Comparison of ENCODE assay signal across 33 cellular contexts in the genomic region with DNA sequence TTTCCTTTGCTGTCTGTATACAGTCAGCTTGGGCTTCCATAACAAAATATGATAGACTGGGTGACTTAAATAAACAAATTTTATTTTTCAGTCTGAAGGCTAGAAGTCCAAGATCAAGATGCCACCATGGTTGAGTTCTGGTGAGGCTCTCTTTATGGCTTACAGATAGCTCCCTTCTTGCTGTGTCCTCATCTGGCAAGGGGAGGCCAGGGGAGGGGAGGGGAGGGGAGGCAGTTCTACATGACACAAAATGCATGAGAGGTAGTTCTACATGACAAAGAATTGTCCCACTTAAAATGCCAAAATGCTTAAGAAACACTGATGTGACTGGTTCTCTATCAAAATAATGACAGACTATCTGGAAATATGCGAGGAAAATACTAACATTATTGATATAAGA.
DNase-seq lines count a peak whose midpoint lies in the region; ATAC-seq and FAIRE-seq lines count a peak whose summit lies in the region.
"Had no signal": no experiment of that assay in that cellular context is flagged by ENCODE, and none has a peak within 500 bp of the region (broad histone marks: within the 10 kb centered on the region; RNA-seq: fewer than 3 reads in every experiment).

No MANE protein-coding gene starts in this region.

- POLR2A ChIA-PET in activated CD4-positive, alpha-beta T cell treated with anti-CD3 and anti-CD28 coated beads for 36 hours (lab: Charles Lee): no interaction called here

- H3K27me3 Mint-ChIP-seq in activated CD4-positive, alpha-beta T cell treated with anti-CD3 and anti-CD28 coated beads for 36 hours: peaks cover 5% of the 10 kb centered on the region
- H3K27me3 Mint-ChIP-seq in activated T-helper 2 cell treated with anti-CD3 and anti-CD28 coated beads, Interferon-gamma antibody, Interleukin-2, Interleukin-4, amounts not matched to agents 10 μg/mL and 5 μg/mL and 100 μg/mL, durations not matched to agents 14 hours and 24 hours and 36 hours (ENCODE audit: low read depth): peaks cover 6% of the 10 kb centered on the region
- H3K27me3 Mint-ChIP-seq in immature natural killer cell (ENCODE audit: low read depth in 3 of 3): peaks cover 4 to 9% (median 5%) of the 10 kb centered on the region in 3 donors
- H3K27me3 Mint-ChIP-seq: activated naive CD8-positive, alpha-beta T cell had no signal

- H3K4me3 Mint-ChIP-seq in activated CD4-positive, alpha-beta T cell treated with anti-CD3 and anti-CD28 coated beads for 36 hours: no peak overlapping the region
- no peak overlapping the region for H3K4me3 Mint-ChIP-seq in activated T-helper 2 cell treated with anti-CD3 and anti-CD28 coated beads, Interferon-gamma antibody, Interleukin-2, Interleukin-4, amounts not matched to agents 10 μg/mL and 5 μg/mL and 100 μg/mL, durations not matched to agents 14 hours and 24 hours and 36 hours (ENCODE audit: low read depth)
- peak overlapping the region in 4 of 5 donors; percentile 17 to 73 (median 48) for H3K4me3 Mint-ChIP-seq in immature natural killer cell
- H3K4me3 Mint-ChIP-seq: activated naive CD8-positive, alpha-beta T cell; CD14-positive monocyte had no signal

- intact Hi-C loops in activated CD4-positive, alpha-beta T cell treated with anti-CD3 and anti-CD28 coated beads for 36 hours (cut with DNase I, micrococcal nuclease): no loop called here
- intact Hi-C loops in activated T-helper 2 cell treated with anti-CD3 and anti-CD28 coated beads, Interferon-gamma antibody, Interleukin-2, Interleukin-4, amounts not matched to agents 10 μg/mL and 5 μg/mL and 100 μg/mL, durations not matched to agents 14 hours and 24 hours and 36 hours (cut with micrococcal nuclease): no loop called here

- no peaks in the 10 kb centered on the region for H3K9me3 Mint-ChIP-seq in activated CD4-positive, alpha-beta T cell treated with anti-CD3 and anti-CD28 coated beads for 36 hours (ENCODE audit: low read depth)
- H3K9me3 Mint-ChIP-seq in activated T-helper 2 cell treated with anti-CD3 and anti-CD28 coated beads, Interferon-gamma antibody, Interleukin-2, Interleukin-4, amounts not matched to agents 10 μg/mL and 5 μg/mL and 100 μg/mL, durations not matched to agents 14 hours and 24 hours and 36 hours: no peaks in the 10 kb centered on the region
- no peaks in the 10 kb centered on the region for H3K9me3 Mint-ChIP-seq in immature natural killer cell

- CTCF ChIA-PET in activated CD4-positive, alpha-beta T cell treated with anti-CD3 and anti-CD28 coated beads for 36 hours (lab: Charles Lee): interaction anchor here (1.3 kb wide), 1 partner anchor 49 kb away, joined by 4 read pairs; no protein-coding TSS in a partner anchor

- peaks cover 2% of the 10 kb centered on the region for H3K36me3 Mint-ChIP-seq in activated CD4-positive, alpha-beta T cell treated with anti-CD3 and anti-CD28 coated beads for 36 hours (ENCODE audit: low read depth)
- peaks cover 5% of the 10 kb centered on the region for H3K36me3 Mint-ChIP-seq in activated T-helper 2 cell treated with anti-CD3 and anti-CD28 coated beads, Interferon-gamma antibody, Interleukin-2, Interleukin-4, amounts not matched to agents 10 μg/mL and 5 μg/mL and 100 μg/mL, durations not matched to agents 14 hours and 24 hours and 36 hours (ENCODE audit: low read depth)
- peaks cover 0 to 4% (median 0%) of the 10 kb centered on the region in 3 donors for H3K36me3 Mint-ChIP-seq in immature natural killer cell
- H3K36me3 Mint-ChIP-seq: CD14-positive monocyte had no signal

- DNase-seq in activated CD4-positive, alpha-beta T cell treated with anti-CD3 and anti-CD28 coated beads for 36 hours: peak; percentile 11
- DNase-seq in activated CD4-positive, alpha-beta T cell treated with anti-CD3 and anti-CD28 coated beads, Interleukin-2, amount 50 U/mL, for 1 hour: no peak
- DNase-seq in GM19239 (ENCODE audit: insufficient read length, low spot score) (no peak), immature natural killer cell (no peak), NCI-H1436 (lab: John Stamatoyannopoulos, UW) (no peak)
- DNase-seq in activated T-helper 2 cell treated with anti-CD3 and anti-CD28 coated beads, Interferon-gamma antibody, Interleukin-2, Interleukin-4, amounts not matched to agents 10 μg/mL and 5 μg/mL and 100 μg/mL, durations not matched to agents 14 hours and 24 hours and 36 hours (ENCODE audit: low spot score): no peak
- DNase-seq: 8988T; activated T-cell treated with anti-CD3 and anti-CD28 coated beads, Interleukin-2, amount 50 U/mL, for 1 hour; aorta; Calu3; DMS79; effector CD4-positive, alpha-beta T cell; GDM1; GOT3; hippocampal formation; left ventricle myocardium inferior; mesenchymal stem cell; NCI-H2081; NCI-H2227 treated with DMSO at 0.1 percent for 48 hours; NCI-H526; PC-9; posterior cingulate gyrus; SK-N-SH; small intestine; upper lobe of left lung had no signal

- H3K4me1 Mint-ChIP-seq in activated CD4-positive, alpha-beta T cell treated with anti-CD3 and anti-CD28 coated beads for 36 hours: peaks cover 12% of the 10 kb centered on the region
- H3K4me1 Mint-ChIP-seq in activated T-helper 2 cell treated with anti-CD3 and anti-CD28 coated beads, Interferon-gamma antibody, Interleukin-2, Interleukin-4, amounts not matched to agents 10 μg/mL and 5 μg/mL and 100 μg/mL, durations not matched to agents 14 hours and 24 hours and 36 hours (ENCODE audit: low read depth): peaks cover 12% of the 10 kb centered on the region
- peaks cover 15 to 25% of the 10 kb centered on the region in 2 donors for H3K4me1 Mint-ChIP-seq in immature natural killer cell
- H3K4me1 Mint-ChIP-seq: CD14-positive monocyte had no signal

- ATAC-seq in activated CD4-positive, alpha-beta T cell treated with anti-CD3 and anti-CD28 coated beads for 36 hours: peak; percentile 12
- no peak for ATAC-seq in GM21526 (IDR thresholded peaks at IDR 0.05; ENCODE audit: low FRiP score, unreplicated experiment)
- no peak for ATAC-seq in GM21723 (IDR thresholded peaks at IDR 0.05; ENCODE audit: unreplicated experiment)
- ATAC-seq: activated CD4-positive, CD25-positive, alpha-beta regulatory T cell treated with anti-CD3 and anti-CD28 coated beads, Interleukin-2, amount 50 U/mL, for 24 hours had no signal

- peak overlapping the region; percentile 72 for H3K27ac Mint-ChIP-seq in activated CD4-positive, alpha-beta T cell treated with anti-CD3 and anti-CD28 coated beads for 36 hours
- H3K27ac Mint-ChIP-seq in activated T-helper 2 cell treated with anti-CD3 and anti-CD28 coated beads, Interferon-gamma antibody, Interleukin-2, Interleukin-4, amounts not matched to agents 10 μg/mL and 5 μg/mL and 100 μg/mL, durations not matched to agents 14 hours and 24 hours and 36 hours: peak overlapping the region; percentile 3
- peak overlapping the region; percentile 31 to 84 (median 70) for H3K27ac Mint-ChIP-seq in immature natural killer cell
- H3K27ac Mint-ChIP-seq: activated naive CD8-positive, alpha-beta T cell; CD14-positive monocyte had no signal

- FAIRE-seq in GM19239 (lab: Jason Lieb, UNC): peak; percentile 37
- FAIRE-seq: bronchial epithelial cell, keratinocyte, small intestine, TTC549 had no signal

Comparison
In these comparisons a context has a peak if more than half of its experiments do, and no peak if none do; other contexts are left out.
1. H3K27ac Mint-ChIP-seq: peak in every context shown above with its lines; median percentile 72 in activated CD4-positive, alpha-beta T cell treated with anti-CD3 and anti-CD28 coated beads for 36 hours; 70 in immature natural killer cell; 3 in activated T-helper 2 cell treated with anti-CD3 and anti-CD28 coated beads, Interferon-gamma antibody, Interleukin-2, Interleukin-4, amounts not matched to agents 10 μg/mL and 5 μg/mL and 100 μg/mL, durations not matched to agents 14 hours and 24 hours and 36 hours.
2. H3K4me3 Mint-ChIP-seq: peak in immature natural killer cell (4 of 5); none in activated CD4-positive, alpha-beta T cell treated with anti-CD3 and anti-CD28 coated beads for 36 hours (single experiment) and activated T-helper 2 cell treated with anti-CD3 and anti-CD28 coated beads, Interferon-gamma antibody, Interleukin-2, Interleukin-4, amounts not matched to agents 10 μg/mL and 5 μg/mL and 100 μg/mL, durations not matched to agents 14 hours and 24 hours and 36 hours (single experiment).